Comparison of ENCODE assay signal across 19 cellular contexts in the genomic region with DNA sequence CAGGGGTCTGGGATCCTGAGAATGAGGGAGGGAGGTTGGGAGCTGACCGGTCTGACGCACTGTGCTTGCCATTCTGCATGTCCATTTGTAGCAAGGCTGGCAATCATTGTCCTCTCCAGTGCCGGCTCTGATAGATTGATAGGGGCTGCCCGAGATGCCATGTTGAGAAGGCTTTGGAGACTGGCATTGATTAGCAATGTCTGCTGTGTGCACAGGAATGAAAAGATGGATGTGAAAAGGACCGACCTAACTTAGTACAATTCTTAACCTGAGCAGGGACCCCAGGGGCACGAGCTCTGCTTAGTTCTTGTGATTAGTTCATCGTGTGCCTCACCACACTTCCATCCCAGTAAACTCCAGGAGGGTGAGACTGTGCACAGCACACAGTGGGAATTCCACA. TPM values are rescaled to one million over a fixed set of nuclear protein-coding genes. Genes with fewer than 3 reads are reported as not detected.
DNase-seq lines count a peak whose midpoint lies in the region; ATAC-seq and TF ChIP-seq lines count a peak whose summit lies in the region.
"Had no signal": no experiment of that assay in that cellular context is flagged by ENCODE, and none has a peak within 500 bp of the region (broad histone marks: within the 10 kb centered on the region; RNA-seq: fewer than 3 reads in every experiment).

No MANE protein-coding gene starts in this region.

- H3K27ac ChIP-seq in Panc1 (ENCODE audit: low read length) (peak overlapping the region; percentile 51), neuronal stem cell (replicated peaks; ENCODE audit: low read length) (no peak overlapping the region), vagina (peak overlapping the region; percentile 38), adrenal gland (no peak overlapping the region)
- H3K27ac ChIP-seq: Peyer's patch had no signal

- in situ Hi-C loops in Panc1 (cut with HindIII; ENCODE audit: low pct_unique_long_range_greater_than_20kb, low sequenced_read_pairs) = no loop called here

- no peak overlapping the region for H2BK5ac ChIP-seq in neuronal stem cell (ENCODE audit: low read length)

- DNase-seq in Panc1 (ENCODE audit: low read depth, low spot score) = no peak
- no peak for DNase-seq in neuronal stem cell (ENCODE audit: low spot score)
- no peak for DNase-seq in vagina (ENCODE audit: extremely low spot score in 2 of 2)
- DNase-seq in activated T-cell treated with anti-CD3 and anti-CD28 coated beads, Interleukin-2, amount 50 U/mL, for 72 hours = no peak
- DNase-seq in adrenal gland = no peak
- DNase-seq in NCI-H446 treated with DMSO at 0.1 percent for 48 hours (lab: John Stamatoyannopoulos, UW) = no peak
- DNase-seq: C1 segment of cervical spinal cord, DMS79, H9, Kasumi-1, MG63, NCI-H1048, NCI-H1436, NCI-H1930, NCI-H69, Peyer's patch, Right ventricle myocardium superior had no signal

- H3K4me2 ChIP-seq in neuronal stem cell (ENCODE audit: insufficient read depth, low read length, poor library complexity, severe bottlenecking) = no peak overlapping the region

- intact Hi-C loops in Panc1 (cut with micrococcal nuclease; ENCODE audit: unreplicated experiment) (no loop called here), vagina (cut with DNase I) (no loop called here), adrenal gland (cut with DNase I) (no loop called here)
- intact Hi-C loops in dendritic cell treated with granulocyte-macrophage colony-stimulating factor and Interleukin-4, amounts not matched to agents 40 ng/mL and 50 ng/mL, for 4 days (cut with micrococcal nuclease) = no loop called here

- H3K4me1 ChIP-seq in Panc1 (ENCODE audit: control insufficient read depth, insufficient read depth, low read length) (peaks cover 53% of the 10 kb centered on the region), neuronal stem cell (ENCODE audit: control insufficient read depth in 2 of 2, insufficient read depth in 1 of 2, low read depth in 1 of 2, low read length in 2 of 2) (peaks cover 19 to 35% of the 10 kb centered on the region in 2 donors), vagina (peaks cover 76% of the 10 kb centered on the region), adrenal gland (replicated peaks in 1 of 2) (peaks cover 6 to 19% of the 10 kb centered on the region in 2 donors)

- peak overlapping the region; percentile 79 for H3K27ac Mint-ChIP-seq in dendritic cell treated with granulocyte-macrophage colony-stimulating factor and Interleukin-4, amounts not matched to agents 40 ng/mL and 50 ng/mL, for 4 days
- H3K27ac Mint-ChIP-seq in activated T-cell treated with anti-CD3 and anti-CD28 coated beads, Interleukin-2, amount 50 U/mL, for 72 hours = no peak overlapping the region

- no peak for TF ChIP-seq CTCF in Panc1 (IDR thresholded peaks at IDR 0.05)
- no peak for TF ChIP-seq CTCF in vagina (IDR thresholded peaks at IDR 0.05)
- TF ChIP-seq CTCF in adrenal gland (IDR thresholded peaks at IDR 0.05) = no peak

- peaks cover 27% of the 10 kb centered on the region for H3K79me1 ChIP-seq in neuronal stem cell (ENCODE audit: low read depth, low read length)

- H3K4me3 ChIP-seq in Panc1 (ENCODE audit: low read depth in 2 of 2, low read length in 2 of 2) = no peak overlapping the region
- no peak overlapping the region for H3K4me3 ChIP-seq in neuronal stem cell (ENCODE audit: low read length in 2 of 2)
- H3K4me3 ChIP-seq in vagina = no peak overlapping the region
- no peak overlapping the region for H3K4me3 ChIP-seq in adrenal gland
- H3K4me3 ChIP-seq: MG63, Peyer's patch had no signal

- no peaks in the 10 kb centered on the region for H3K9me3 Mint-ChIP-seq in dendritic cell treated with granulocyte-macrophage colony-stimulating factor and Interleukin-4, amounts not matched to agents 40 ng/mL and 50 ng/mL, for 4 days
- no peaks in the 10 kb centered on the region for H3K9me3 Mint-ChIP-seq in activated T-cell treated with anti-CD3 and anti-CD28 coated beads, Interleukin-2, amount 50 U/mL, for 72 hours
- H3K9me3 Mint-ChIP-seq: H9, IgD-negative memory B cell had no signal

- H3K4ac ChIP-seq in neuronal stem cell (ENCODE audit: low read length) = no peak overlapping the region

- POLR2A ChIA-PET in Panc1 (lab: Charles Lee) = no interaction called here

- ATAC-seq in Panc1 = no peak
- no peak for ATAC-seq in activated T-cell treated with anti-CD3 and anti-CD28 coated beads, Interleukin-2, amount 50 U/mL, for 72 hours (replicated peaks in 1 of 2)

- TF ChIP-seq POLR2A in vagina (IDR thresholded peaks at IDR 0.05) (no peak), adrenal gland (IDR thresholded peaks at IDR 0.05) (no peak)

- H3K9me3 ChIP-seq in Panc1 (ENCODE audit: control insufficient read depth, insufficient read depth, low read depth, low read length) (no peaks in the 10 kb centered on the region), neuronal stem cell (replicated peaks in 1 of 2; ENCODE audit: control insufficient read depth in 2 of 2, insufficient read depth in 1 of 2, low read depth in 1 of 2, low read length in 2 of 2) (no peaks in the 10 kb centered on the region), vagina (no peaks in the 10 kb centered on the region), adrenal gland (replicated peaks in 1 of 3) (no peaks in the 10 kb centered on the region)
- H3K9me3 ChIP-seq: MG63, Peyer's patch had no signal

- H2AFZ ChIP-seq in neuronal stem cell (ENCODE audit: low read length) = no peak overlapping the region

- H3K36me3 ChIP-seq in Panc1 (ENCODE audit: control insufficient read depth, insufficient read depth, low read length) (no peaks in the 10 kb centered on the region), neuronal stem cell (replicated peaks in 1 of 2; ENCODE audit: control insufficient read depth in 2 of 2, insufficient read depth in 2 of 2, low read length in 2 of 2) (peaks cover 3 to 28% of the 10 kb centered on the region in 2 donors), vagina (no peaks in the 10 kb centered on the region), adrenal gland (replicated peaks in 1 of 2) (no peaks in the 10 kb centered on the region)
- H3K36me3 ChIP-seq: Peyer's patch had no signal

- no peak overlapping the region for H3K4me3 Mint-ChIP-seq in dendritic cell treated with granulocyte-macrophage colony-stimulating factor and Interleukin-4, amounts not matched to agents 40 ng/mL and 50 ng/mL, for 4 days
- H3K4me3 Mint-ChIP-seq in activated T-cell treated with anti-CD3 and anti-CD28 coated beads, Interleukin-2, amount 50 U/mL, for 72 hours = no peak overlapping the region
- H3K4me3 Mint-ChIP-seq: H9 had no signal

- H3K27me3 ChIP-seq in Panc1 (ENCODE audit: control insufficient read depth, insufficient read depth, low read length) (no peaks in the 10 kb centered on the region), neuronal stem cell (ENCODE audit: control insufficient read depth in 3 of 3, insufficient read depth in 3 of 3, low read depth in 1 of 3, low read length in 3 of 3) (no peaks in the 10 kb centered on the region), vagina (no peaks in the 10 kb centered on the region), adrenal gland (no peaks in the 10 kb centered on the region)
- H3K27me3 ChIP-seq: MG63, Peyer's patch had no signal

- peaks cover 100% of the 10 kb centered on the region for H3K4me1 Mint-ChIP-seq in dendritic cell treated with granulocyte-macrophage colony-stimulating factor and Interleukin-4, amounts not matched to agents 40 ng/mL and 50 ng/mL, for 4 days (ENCODE audit: low read depth)
- H3K4me1 Mint-ChIP-seq in activated T-cell treated with anti-CD3 and anti-CD28 coated beads, Interleukin-2, amount 50 U/mL, for 72 hours (ENCODE audit: low read depth) = peaks cover 6% of the 10 kb centered on the region

- H3K18ac ChIP-seq in neuronal stem cell (ENCODE audit: low read length) = peak overlapping the region; percentile 72

- H4K91ac ChIP-seq in neuronal stem cell (ENCODE audit: low read depth, low read length, poor library complexity) = no peak overlapping the region

- WGBS in neuronal stem cell (ENCODE audit: extremely low coverage in 2 of 2, insufficient read length in 2 of 2, insufficient replicate concordance in 1 of 2), 2 donors = no CpG with 5 or more reads among the region's 7 CpGs
- WGBS in adrenal gland, 4 donors = 89 to 94% (median 90%) methylated on average over 7 of the region's 7 CpGs

- H2BK15ac ChIP-seq in neuronal stem cell (ENCODE audit: low read length) = no peak overlapping the region

- CTCF ChIA-PET in Panc1 (lab: Charles Lee) = no interaction called here

- H4K8ac ChIP-seq in neuronal stem cell (ENCODE audit: low read depth, low read length) = no peak overlapping the region

- peaks cover 89% of the 10 kb centered on the region for H3K36me3 Mint-ChIP-seq in dendritic cell treated with granulocyte-macrophage colony-stimulating factor and Interleukin-4, amounts not matched to agents 40 ng/mL and 50 ng/mL, for 4 days (ENCODE audit: low read depth)
- H3K36me3 Mint-ChIP-seq in activated T-cell treated with anti-CD3 and anti-CD28 coated beads, Interleukin-2, amount 50 U/mL, for 72 hours (ENCODE audit: insufficient read depth in 2 of 2) = no peaks in the 10 kb centered on the region

- BruUV-seq in Panc1 (replicated peaks; lab: Mats Ljungman, UMichigan) = no TSS peak

- H2BK12ac ChIP-seq in neuronal stem cell (ENCODE audit: low read length) = no peak overlapping the region

- H3K23ac ChIP-seq in neuronal stem cell (ENCODE audit: low read depth, low read length, poor library complexity) = no peak overlapping the region

- no peak overlapping the region for H3K14ac ChIP-seq in neuronal stem cell (ENCODE audit: low read length)

- no peak overlapping the region for H2AK5ac ChIP-seq in neuronal stem cell (ENCODE audit: low read depth, low read length)

- H2BK120ac ChIP-seq in neuronal stem cell (ENCODE audit: low read depth, low read length) = no peak overlapping the region

- H3K9ac ChIP-seq in neuronal stem cell (ENCODE audit: low read depth, low read length, poor library complexity) = no peak overlapping the region

- H3K27me3 Mint-ChIP-seq in dendritic cell treated with granulocyte-macrophage colony-stimulating factor and Interleukin-4, amounts not matched to agents 40 ng/mL and 50 ng/mL, for 4 days = no peaks in the 10 kb centered on the region
- H3K27me3 Mint-ChIP-seq in activated T-cell treated with anti-CD3 and anti-CD28 coated beads, Interleukin-2, amount 50 U/mL, for 72 hours (ENCODE audit: low read depth) = no peaks in the 10 kb centered on the region
- H3K27me3 Mint-ChIP-seq: IgD-negative memory B cell had no signal

RNA-seq across cellular contexts. Expression of a gene that starts 17.0 kb away (rescaled TPM):
- total RNA-seq in Panc1 (2021; ENCODE audit: unreplicated experiment) (56.3 TPM), vagina (44.4 TPM), adrenal gland (10 to 100 TPM in 7 of 8 donors, 1 to 10 TPM in 1; 6.6 to 27.2 (median 20.5) TPM)
- 74.0 TPM for polyA plus RNA-seq in Panc1 (2012; ENCODE audit: insufficient read length)
- 43.4 TPM for polyA plus RNA-seq in neuronal stem cell (2013, experiment 1 of 2)
- polyA plus RNA-seq in neuronal stem cell (2013, experiment 2 of 2) = 43.4 TPM
- total RNA-seq in activated T-cell treated with anti-CD3 and anti-CD28 coated beads, Interleukin-2, amount 50 U/mL, for 72 hours = 1 to 10 TPM; 8.1 to 8.5 TPM
- 1 to 10 TPM; 4.0 to 8.5 (median 8.3) TPM for polyA plus RNA-seq in adrenal gland

Comparison
In these comparisons a context has a peak if more than half of its experiments do, and no peak if none do; other contexts are left out.
1. H3K27ac ChIP-seq: peak in Panc1 (single experiment) and vagina (single experiment); none in neuronal stem cell (single experiment) and adrenal gland (0 of 5).